In the genomic region with DNA sequence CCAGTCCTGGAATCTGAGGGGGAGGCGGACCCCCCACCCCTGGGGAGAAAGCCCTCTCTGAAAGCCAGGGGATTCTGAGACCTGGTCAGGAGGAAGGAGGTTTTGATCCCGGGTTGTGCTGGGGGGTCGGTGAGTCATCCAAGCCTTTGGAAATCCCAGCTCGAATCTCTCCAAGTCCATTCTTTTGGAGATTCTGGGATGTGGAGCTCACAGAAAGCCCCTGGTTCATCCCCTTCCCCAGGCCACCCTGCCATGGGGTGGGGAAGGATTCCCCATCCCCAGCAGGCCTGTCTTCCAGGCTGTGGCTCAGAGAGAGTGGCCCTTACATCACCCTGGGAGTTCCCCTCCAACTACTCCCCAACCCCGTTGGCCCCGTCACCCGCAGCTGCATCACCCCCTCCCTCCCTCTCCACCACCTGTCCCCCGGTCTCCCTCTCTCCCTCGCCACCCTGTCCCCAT, we compare ENCODE assay signal across 1 cellular context.
TF ChIP-seq lines count a peak whose summit lies in the region.

No MANE protein-coding gene starts in this region.

TF ChIP-seq in K562, 482 proteins besides CTCF, POLR2A, EP300 and RAD21 (continued from another document):
- TF ChIP-seq, protein P1, sequence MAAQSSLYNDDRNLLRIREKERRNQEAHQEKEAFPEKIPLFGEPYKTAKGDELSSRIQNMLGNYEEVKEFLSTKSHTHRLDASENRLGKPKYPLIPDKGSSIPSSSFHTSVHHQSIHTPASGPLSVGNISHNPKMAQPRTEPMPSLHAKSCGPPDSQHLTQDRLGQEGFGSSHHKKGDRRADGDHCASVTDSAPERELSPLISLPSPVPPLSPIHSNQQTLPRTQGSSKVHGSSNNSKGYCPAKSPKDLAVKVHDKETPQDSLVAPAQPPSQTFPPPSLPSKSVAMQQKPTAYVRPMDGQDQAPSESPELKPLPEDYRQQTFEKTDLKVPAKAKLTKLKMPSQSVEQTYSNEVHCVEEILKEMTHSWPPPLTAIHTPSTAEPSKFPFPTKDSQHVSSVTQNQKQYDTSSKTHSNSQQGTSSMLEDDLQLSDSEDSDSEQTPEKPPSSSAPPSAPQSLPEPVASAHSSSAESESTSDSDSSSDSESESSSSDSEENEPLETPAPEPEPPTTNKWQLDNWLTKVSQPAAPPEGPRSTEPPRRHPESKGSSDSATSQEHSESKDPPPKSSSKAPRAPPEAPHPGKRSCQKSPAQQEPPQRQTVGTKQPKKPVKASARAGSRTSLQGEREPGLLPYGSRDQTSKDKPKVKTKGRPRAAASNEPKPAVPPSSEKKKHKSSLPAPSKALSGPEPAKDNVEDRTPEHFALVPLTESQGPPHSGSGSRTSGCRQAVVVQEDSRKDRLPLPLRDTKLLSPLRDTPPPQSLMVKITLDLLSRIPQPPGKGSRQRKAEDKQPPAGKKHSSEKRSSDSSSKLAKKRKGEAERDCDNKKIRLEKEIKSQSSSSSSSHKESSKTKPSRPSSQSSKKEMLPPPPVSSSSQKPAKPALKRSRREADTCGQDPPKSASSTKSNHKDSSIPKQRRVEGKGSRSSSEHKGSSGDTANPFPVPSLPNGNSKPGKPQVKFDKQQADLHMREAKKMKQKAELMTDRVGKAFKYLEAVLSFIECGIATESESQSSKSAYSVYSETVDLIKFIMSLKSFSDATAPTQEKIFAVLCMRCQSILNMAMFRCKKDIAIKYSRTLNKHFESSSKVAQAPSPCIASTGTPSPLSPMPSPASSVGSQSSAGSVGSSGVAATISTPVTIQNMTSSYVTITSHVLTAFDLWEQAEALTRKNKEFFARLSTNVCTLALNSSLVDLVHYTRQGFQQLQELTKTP (IDR thresholded peaks at IDR 0.05; ENCODE audit: low read depth in 1 of 2, partially characterized antibody in 2 of 2), result no peak
- no peak for TF ChIP-seq CREBBP (IDR thresholded peaks at IDR 0.05; ENCODE audit: low read depth, low read length)
- no peak for TF ChIP-seq POU5F1 (IDR thresholded peaks at IDR 0.05; ENCODE audit: borderline replicate concordance, low read depth, low read length, partially characterized antibody)
- no peak for TF ChIP-seq ZNF274 (IDR thresholded peaks at IDR 0.05; ENCODE audit: borderline replicate concordance, low read depth, low read length)
- peak; percentile 17 for TF ChIP-seq RBBP5 (IDR thresholded peaks at IDR 0.05; ENCODE audit: borderline replicate concordance, insufficient read depth, low read length, poor library complexity, severe bottlenecking)
- peak in 1 of 2 experiments; percentile 18; a peak in 1 of 4 replicates for TF ChIP-seq RCOR1 (IDR thresholded peaks at IDR 0.05; ENCODE audit: borderline replicate concordance in 1 of 2, low read depth in 2 of 2, low read length in 2 of 2)
- TF ChIP-seq CREM (IDR thresholded peaks at IDR 0.05; ENCODE audit: low read depth), result 0 out of 2 replicates have a peak, but pooled peaks have one; percentile 15
- no peak for TF ChIP-seq GABPA (tag; conservative IDR thresholded peaks at IDR 0.05; ENCODE audit: low read depth)
- TF ChIP-seq KLF13 (tag; IDR thresholded peaks at IDR 0.05; ENCODE audit: borderline replicate concordance, low read depth), result no peak
- no peak for TF ChIP-seq TCF7L2 (IDR thresholded peaks at IDR 0.05; ENCODE audit: low read depth, low read length)
- TF ChIP-seq, protein P2, sequence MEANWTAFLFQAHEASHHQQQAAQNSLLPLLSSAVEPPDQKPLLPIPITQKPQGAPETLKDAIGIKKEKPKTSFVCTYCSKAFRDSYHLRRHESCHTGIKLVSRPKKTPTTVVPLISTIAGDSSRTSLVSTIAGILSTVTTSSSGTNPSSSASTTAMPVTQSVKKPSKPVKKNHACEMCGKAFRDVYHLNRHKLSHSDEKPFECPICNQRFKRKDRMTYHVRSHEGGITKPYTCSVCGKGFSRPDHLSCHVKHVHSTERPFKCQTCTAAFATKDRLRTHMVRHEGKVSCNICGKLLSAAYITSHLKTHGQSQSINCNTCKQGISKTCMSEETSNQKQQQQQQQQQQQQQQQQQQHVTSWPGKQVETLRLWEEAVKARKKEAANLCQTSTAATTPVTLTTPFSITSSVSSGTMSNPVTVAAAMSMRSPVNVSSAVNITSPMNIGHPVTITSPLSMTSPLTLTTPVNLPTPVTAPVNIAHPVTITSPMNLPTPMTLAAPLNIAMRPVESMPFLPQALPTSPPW (CRISPR knock-in tag; IDR thresholded peaks at IDR 0.05), result peak; percentile 77
- TF ChIP-seq, protein P3, sequence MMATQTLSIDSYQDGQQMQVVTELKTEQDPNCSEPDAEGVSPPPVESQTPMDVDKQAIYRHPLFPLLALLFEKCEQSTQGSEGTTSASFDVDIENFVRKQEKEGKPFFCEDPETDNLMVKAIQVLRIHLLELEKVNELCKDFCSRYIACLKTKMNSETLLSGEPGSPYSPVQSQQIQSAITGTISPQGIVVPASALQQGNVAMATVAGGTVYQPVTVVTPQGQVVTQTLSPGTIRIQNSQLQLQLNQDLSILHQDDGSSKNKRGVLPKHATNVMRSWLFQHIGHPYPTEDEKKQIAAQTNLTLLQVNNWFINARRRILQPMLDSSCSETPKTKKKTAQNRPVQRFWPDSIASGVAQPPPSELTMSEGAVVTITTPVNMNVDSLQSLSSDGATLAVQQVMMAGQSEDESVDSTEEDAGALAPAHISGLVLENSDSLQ (IDR thresholded peaks at IDR 0.05), result no peak
- TF ChIP-seq, protein P4, sequence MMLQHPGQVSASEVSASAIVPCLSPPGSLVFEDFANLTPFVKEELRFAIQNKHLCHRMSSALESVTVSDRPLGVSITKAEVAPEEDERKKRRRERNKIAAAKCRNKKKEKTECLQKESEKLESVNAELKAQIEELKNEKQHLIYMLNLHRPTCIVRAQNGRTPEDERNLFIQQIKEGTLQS (IDR thresholded peaks at IDR 0.05), result peak; percentile 78
- TF ChIP-seq, protein P4 (CRISPR knock-in tag; conservative IDR thresholded peaks at IDR 0.05), result no peak
- TF ChIP-seq, protein P5, sequence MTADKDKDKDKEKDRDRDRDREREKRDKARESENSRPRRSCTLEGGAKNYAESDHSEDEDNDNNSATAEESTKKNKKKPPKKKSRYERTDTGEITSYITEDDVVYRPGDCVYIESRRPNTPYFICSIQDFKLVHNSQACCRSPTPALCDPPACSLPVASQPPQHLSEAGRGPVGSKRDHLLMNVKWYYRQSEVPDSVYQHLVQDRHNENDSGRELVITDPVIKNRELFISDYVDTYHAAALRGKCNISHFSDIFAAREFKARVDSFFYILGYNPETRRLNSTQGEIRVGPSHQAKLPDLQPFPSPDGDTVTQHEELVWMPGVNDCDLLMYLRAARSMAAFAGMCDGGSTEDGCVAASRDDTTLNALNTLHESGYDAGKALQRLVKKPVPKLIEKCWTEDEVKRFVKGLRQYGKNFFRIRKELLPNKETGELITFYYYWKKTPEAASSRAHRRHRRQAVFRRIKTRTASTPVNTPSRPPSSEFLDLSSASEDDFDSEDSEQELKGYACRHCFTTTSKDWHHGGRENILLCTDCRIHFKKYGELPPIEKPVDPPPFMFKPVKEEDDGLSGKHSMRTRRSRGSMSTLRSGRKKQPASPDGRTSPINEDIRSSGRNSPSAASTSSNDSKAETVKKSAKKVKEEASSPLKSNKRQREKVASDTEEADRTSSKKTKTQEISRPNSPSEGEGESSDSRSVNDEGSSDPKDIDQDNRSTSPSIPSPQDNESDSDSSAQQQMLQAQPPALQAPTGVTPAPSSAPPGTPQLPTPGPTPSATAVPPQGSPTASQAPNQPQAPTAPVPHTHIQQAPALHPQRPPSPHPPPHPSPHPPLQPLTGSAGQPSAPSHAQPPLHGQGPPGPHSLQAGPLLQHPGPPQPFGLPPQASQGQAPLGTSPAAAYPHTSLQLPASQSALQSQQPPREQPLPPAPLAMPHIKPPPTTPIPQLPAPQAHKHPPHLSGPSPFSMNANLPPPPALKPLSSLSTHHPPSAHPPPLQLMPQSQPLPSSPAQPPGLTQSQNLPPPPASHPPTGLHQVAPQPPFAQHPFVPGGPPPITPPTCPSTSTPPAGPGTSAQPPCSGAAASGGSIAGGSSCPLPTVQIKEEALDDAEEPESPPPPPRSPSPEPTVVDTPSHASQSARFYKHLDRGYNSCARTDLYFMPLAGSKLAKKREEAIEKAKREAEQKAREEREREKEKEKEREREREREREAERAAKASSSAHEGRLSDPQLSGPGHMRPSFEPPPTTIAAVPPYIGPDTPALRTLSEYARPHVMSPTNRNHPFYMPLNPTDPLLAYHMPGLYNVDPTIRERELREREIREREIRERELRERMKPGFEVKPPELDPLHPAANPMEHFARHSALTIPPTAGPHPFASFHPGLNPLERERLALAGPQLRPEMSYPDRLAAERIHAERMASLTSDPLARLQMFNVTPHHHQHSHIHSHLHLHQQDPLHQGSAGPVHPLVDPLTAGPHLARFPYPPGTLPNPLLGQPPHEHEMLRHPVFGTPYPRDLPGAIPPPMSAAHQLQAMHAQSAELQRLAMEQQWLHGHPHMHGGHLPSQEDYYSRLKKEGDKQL (CRISPR knock-in tag; IDR thresholded peaks at IDR 0.05; ENCODE audit: borderline replicate concordance), result no peak
- no peak for TF ChIP-seq LCOR (CRISPR knock-in tag; IDR thresholded peaks at IDR 0.05)
- TF ChIP-seq, protein P6, sequence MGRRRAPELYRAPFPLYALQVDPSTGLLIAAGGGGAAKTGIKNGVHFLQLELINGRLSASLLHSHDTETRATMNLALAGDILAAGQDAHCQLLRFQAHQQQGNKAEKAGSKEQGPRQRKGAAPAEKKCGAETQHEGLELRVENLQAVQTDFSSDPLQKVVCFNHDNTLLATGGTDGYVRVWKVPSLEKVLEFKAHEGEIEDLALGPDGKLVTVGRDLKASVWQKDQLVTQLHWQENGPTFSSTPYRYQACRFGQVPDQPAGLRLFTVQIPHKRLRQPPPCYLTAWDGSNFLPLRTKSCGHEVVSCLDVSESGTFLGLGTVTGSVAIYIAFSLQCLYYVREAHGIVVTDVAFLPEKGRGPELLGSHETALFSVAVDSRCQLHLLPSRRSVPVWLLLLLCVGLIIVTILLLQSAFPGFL (CRISPR knock-in tag; IDR thresholded peaks at IDR 0.05), result no peak
- no peak for TF ChIP-seq NCOA2 (IDR thresholded peaks at IDR 0.05; ENCODE audit: partially characterized antibody in 2 of 2)
- TF ChIP-seq KAT2B (IDR thresholded peaks at IDR 0.05; ENCODE audit: low read depth, low read length), result no peak
- TF ChIP-seq, protein P7, sequence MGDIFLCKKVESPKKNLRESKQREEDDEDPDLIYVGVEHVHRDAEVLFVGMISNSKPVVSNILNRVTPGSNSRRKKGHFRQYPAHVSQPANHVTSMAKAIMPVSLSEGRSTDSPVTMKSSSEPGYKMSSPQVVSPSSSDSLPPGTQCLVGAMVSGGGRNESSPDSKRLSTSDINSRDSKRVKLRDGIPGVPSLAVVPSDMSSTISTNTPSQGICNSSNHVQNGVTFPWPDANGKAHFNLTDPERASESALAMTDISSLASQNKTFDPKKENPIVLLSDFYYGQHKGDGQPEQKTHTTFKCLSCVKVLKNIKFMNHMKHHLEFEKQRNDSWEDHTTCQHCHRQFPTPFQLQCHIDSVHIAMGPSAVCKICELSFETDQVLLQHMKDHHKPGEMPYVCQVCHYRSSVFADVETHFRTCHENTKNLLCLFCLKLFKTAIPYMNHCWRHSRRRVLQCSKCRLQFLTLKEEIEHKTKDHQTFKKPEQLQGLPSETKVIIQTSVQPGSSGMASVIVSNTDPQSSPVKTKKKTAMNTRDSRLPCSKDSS (IDR thresholded peaks at IDR 0.05; ENCODE audit: low read depth, partially characterized antibody), result no peak
- TF ChIP-seq FOXJ3 (CRISPR knock-in tag; IDR thresholded peaks at IDR 0.05), result no peak
- TF ChIP-seq HLTF (IDR thresholded peaks at IDR 0.05), result no peak
